23 cellular contexts compared by ENCODE assay signal in genomic region chr2:242053921-242054320, GRCh38.
"Had no signal": no experiment of that assay in that cellular context is flagged by ENCODE, and none has a peak within 500 bp of the region (broad histone marks: within the 10 kb centered on the region; RNA-seq: fewer than 3 reads in every experiment).

No MANE protein-coding gene starts in this region.

- DNase-seq: hippocampal formation; kidney glomerular epithelial cell; left cardiac atrium; left lung; lower lobe of right lung; mammary epithelial cell; mesenchymal stem cell; naive thymus-derived CD8-positive, alpha-beta T cell; occipital lobe; small intestine; spleen; stimulated activated CD4-positive, alpha-beta T cell treated with anti-CD3 and anti-CD28 coated beads, Interleukin-4, amount 100 ng/mL, for 24 hours; stimulated activated naive CD4-positive, alpha-beta T cell; tibial artery; trophoblast cell; uterus had no signal

- H3K27ac ChIP-seq: left lung, lower lobe of right lung, neutrophil, parathyroid adenoma, right atrium auricular region, spleen, suprapubic skin, thoracic aorta, tibial artery, uterus had no signal

- H3K36me3 ChIP-seq: left lung, lower lobe of right lung, neutrophil, right atrium auricular region, spleen, suprapubic skin, thoracic aorta, tibial artery, uterus had no signal

- ATAC-seq: left cardiac atrium; left lung; lower lobe of right lung; naive thymus-derived CD8-positive, alpha-beta T cell; sciatic nerve; stimulated activated effector memory CD8-positive, alpha-beta T cell treated with anti-CD3 and anti-CD28 coated beads, Interleukin-12 subunit alpha, Interleukin-12 subunit beta, amount 100 ng/mL, for 72 hours had no signal

- H3K9me3 ChIP-seq: left lung, lower lobe of right lung, neutrophil, right atrium auricular region, suprapubic skin, thoracic aorta, tibial artery, uterus had no signal

- H3K4me3 ChIP-seq: left lung, lower lobe of right lung, right atrium auricular region, spleen, suprapubic skin, thoracic aorta, tibial artery, uterus had no signal

- H3K4me1 ChIP-seq: left lung, lower lobe of right lung, parathyroid adenoma, right atrium auricular region, spleen, suprapubic skin, tibial artery, uterus had no signal

- H3K27me3 ChIP-seq: right atrium auricular region had no signal
